9 cellular contexts compared by ENCODE assay signal in genomic region chr6:145633981-145634627, GRCh38.
DNase-seq lines count a peak whose midpoint lies in the region; ATAC-seq, FAIRE-seq and TF ChIP-seq lines count a peak whose summit lies in the region.
"Had no signal": no experiment of that assay in that cellular context is flagged by ENCODE, and none has a peak within 500 bp of the region (broad histone marks: within the 10 kb centered on the region; RNA-seq: fewer than 3 reads in every experiment).

No MANE protein-coding gene starts in this region.

- H3K36me3 ChIP-seq in astrocyte (ENCODE audit: insufficient read depth, low read length) (no peaks in the 10 kb centered on the region), smooth muscle cell (ENCODE audit: low read depth) (no peaks in the 10 kb centered on the region)

- no peak overlapping the region for H3K4me3 Mint-ChIP-seq in T-helper 2 cell treated with Interferon-gamma antibody and Interleukin-4, amounts not matched to agents 5 μg/mL and 100 μg/mL, for 36 hours
- no peak overlapping the region for H3K4me3 Mint-ChIP-seq in astrocyte (ENCODE audit: unreplicated experiment)

- H3K9me3 Mint-ChIP-seq in T-helper 2 cell treated with Interferon-gamma antibody and Interleukin-4, amounts not matched to agents 5 μg/mL and 100 μg/mL, for 36 hours: no peaks in the 10 kb centered on the region
- no peaks in the 10 kb centered on the region for H3K9me3 Mint-ChIP-seq in astrocyte (ENCODE audit: unreplicated experiment)

- H3K27me3 Mint-ChIP-seq in T-helper 2 cell treated with Interferon-gamma antibody and Interleukin-4, amounts not matched to agents 5 μg/mL and 100 μg/mL, for 36 hours (ENCODE audit: low read depth): peaks cover 2% of the 10 kb centered on the region
- H3K27me3 Mint-ChIP-seq in astrocyte (ENCODE audit: low read depth, unreplicated experiment): peaks cover 2% of the 10 kb centered on the region

- 43% methylated on average over 11 of the region's 11 CpGs for WGBS in smooth muscle cell (ENCODE audit: low lambda C conversion rate)

- FAIRE-seq in astrocyte (lab: Jason Lieb, UNC): no peak
- FAIRE-seq: G401.6 had no signal

- peaks cover 2% of the 10 kb centered on the region for H3K4me1 Mint-ChIP-seq in T-helper 2 cell treated with Interferon-gamma antibody and Interleukin-4, amounts not matched to agents 5 μg/mL and 100 μg/mL, for 36 hours (ENCODE audit: low read depth)
- no peaks in the 10 kb centered on the region for H3K4me1 Mint-ChIP-seq in astrocyte (ENCODE audit: low read depth, unreplicated experiment)

- H4K20me1 ChIP-seq in astrocyte (ENCODE audit: insufficient read depth, low read length): no peaks in the 10 kb centered on the region
- H4K20me1 ChIP-seq in smooth muscle cell (ENCODE audit: low read depth): no peaks in the 10 kb centered on the region

- ATAC-seq in HG02884 (IDR thresholded peaks at IDR 0.05; ENCODE audit: unreplicated experiment): peak; percentile 97

- no peaks in the 10 kb centered on the region for H3K36me3 Mint-ChIP-seq in T-helper 2 cell treated with Interferon-gamma antibody and Interleukin-4, amounts not matched to agents 5 μg/mL and 100 μg/mL, for 36 hours (ENCODE audit: low read depth)
- H3K36me3 Mint-ChIP-seq in astrocyte (ENCODE audit: low read depth, unreplicated experiment): peaks cover 1% of the 10 kb centered on the region

- H3K27ac ChIP-seq in astrocyte (ENCODE audit: low read depth, low read length) (no peak overlapping the region), smooth muscle cell (ENCODE audit: low read depth) (no peak overlapping the region)

- H3K4me2 ChIP-seq in astrocyte (ENCODE audit: low read length) (no peak overlapping the region), smooth muscle cell (no peak overlapping the region)

- TF ChIP-seq CTCF in astrocyte (IDR thresholded peaks at IDR 0.05; ENCODE audit: insufficient read depth, low read depth, low read length) (peak; percentile 81), smooth muscle cell (IDR thresholded peaks at IDR 0.05; ENCODE audit: borderline replicate concordance, insufficient read depth, poor library complexity, severe bottlenecking) (peak; percentile 82)

- DNase-seq in SIG-M5 treated with dmso at 0.1 percent for 504 hours (lab: John Stamatoyannopoulos, UW; ENCODE audit: unreplicated experiment) (peak; percentile 67), SIG-M5 (lab: John Stamatoyannopoulos, UW) (no peak), NCI-H146 treated with DMSO at 0.1 percent for 48 hours (lab: John Stamatoyannopoulos, UW; ENCODE audit: unreplicated experiment) (peak; percentile 71), astrocyte (ENCODE audit: low read depth) (peak; percentile 39), hypothalamus (lab: John Stamatoyannopoulos, UW) (peak in 50 of 51 donors; percentile 5 to 90 (median 66)), smooth muscle cell (lab: John Stamatoyannopoulos, UW; ENCODE audit: unreplicated experiment) (peak; percentile 67)
- DNase-seq in T-helper 2 cell treated with Interferon-gamma antibody and Interleukin-4, amounts not matched to agents 5 μg/mL and 100 μg/mL, for 36 hours (ENCODE audit: low spot score): peak; percentile 47

- H3K9me3 ChIP-seq in astrocyte (ENCODE audit: insufficient read depth, low read depth, low read length) (no peaks in the 10 kb centered on the region), smooth muscle cell (replicated peaks; ENCODE audit: low read depth) (no peaks in the 10 kb centered on the region)

- H3K9ac ChIP-seq in astrocyte (ENCODE audit: low read length): no peak overlapping the region
- no peak overlapping the region for H3K9ac ChIP-seq in smooth muscle cell (ENCODE audit: low read depth)

- H3K4me1 ChIP-seq in astrocyte (ENCODE audit: insufficient read depth, low read length) (no peaks in the 10 kb centered on the region), smooth muscle cell (ENCODE audit: low read depth) (peaks cover 4% of the 10 kb centered on the region)

- H3F3A ChIP-seq in smooth muscle cell (ENCODE audit: low read depth): no peaks in the 10 kb centered on the region

- H3K27me3 ChIP-seq in astrocyte (ENCODE audit: insufficient read depth, low read length) (no peaks in the 10 kb centered on the region), smooth muscle cell (ENCODE audit: low read depth) (no peaks in the 10 kb centered on the region)

- no peak overlapping the region for H3K27ac Mint-ChIP-seq in T-helper 2 cell treated with Interferon-gamma antibody and Interleukin-4, amounts not matched to agents 5 μg/mL and 100 μg/mL, for 36 hours
- H3K27ac Mint-ChIP-seq in astrocyte (ENCODE audit: unreplicated experiment): peak overlapping the region; percentile 3

- H2AFZ ChIP-seq in astrocyte (ENCODE audit: low read depth, low read length) (peak overlapping the region; percentile 41), smooth muscle cell (ENCODE audit: low read depth) (no peak overlapping the region)

- no peaks in the 10 kb centered on the region for H3K79me2 ChIP-seq in astrocyte (ENCODE audit: insufficient read depth, low read length)
- no peaks in the 10 kb centered on the region for H3K79me2 ChIP-seq in smooth muscle cell (ENCODE audit: low read depth)

- H3K4me3 ChIP-seq in astrocyte (ENCODE audit: insufficient read depth, low read depth, low read length) (no peak overlapping the region), smooth muscle cell (no peak overlapping the region)
